In the genomic region with DNA sequence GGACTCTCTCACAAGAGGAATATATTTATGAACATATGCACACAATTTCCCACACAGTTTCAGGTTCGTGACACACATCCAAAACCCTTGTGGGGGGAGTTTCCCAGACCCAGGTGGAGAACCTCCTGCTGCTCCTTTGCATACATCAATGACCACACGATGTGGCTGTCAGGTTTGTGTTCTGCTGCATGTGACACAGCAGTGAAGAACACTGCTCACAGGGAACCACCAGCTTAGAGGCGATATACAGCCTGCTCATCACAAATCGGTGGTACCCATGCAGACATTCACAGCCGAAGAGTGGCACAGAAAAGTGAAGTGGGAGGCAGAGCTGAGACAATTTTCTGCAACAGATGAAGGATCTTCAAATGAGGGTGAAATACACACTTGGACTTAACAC, we compare ENCODE assay signal across 8 cellular contexts.
DNase-seq lines count a peak whose midpoint lies in the region; ATAC-seq and TF ChIP-seq lines count a peak whose summit lies in the region.

No MANE protein-coding gene starts in this region.

- no peak overlapping the region for H3K27ac Mint-ChIP-seq in Calu3 (ENCODE audit: unreplicated experiment)

- H3K27me3 Mint-ChIP-seq in Calu3 (ENCODE audit: unreplicated experiment), result no peaks in the 10 kb centered on the region

- CTCF ChIA-PET in Calu3 (lab: Charles Lee), result no interaction called here

- TF ChIP-seq CTCF in mucosa of descending colon (IDR thresholded peaks at IDR 0.05), result no peak
- TF ChIP-seq CTCF in lower leg skin (IDR thresholded peaks at IDR 0.05), result no peak
- TF ChIP-seq CTCF in Calu3 (IDR thresholded peaks at IDR 0.05; ENCODE audit: unreplicated experiment), result no peak

- ATAC-seq in GM18861 (IDR thresholded peaks at IDR 0.05; ENCODE audit: unreplicated experiment), result peak; percentile 76
- ATAC-seq in GM21447 (IDR thresholded peaks at IDR 0.05; ENCODE audit: unreplicated experiment), result peak; percentile 94
- peak; percentile 88 for ATAC-seq in HG03439 (IDR thresholded peaks at IDR 0.05; ENCODE audit: unreplicated experiment)
- ATAC-seq in mucosa of descending colon, result peak; percentile 37

- H3K4me3 ChIP-seq in mucosa of descending colon (no peak overlapping the region), lower leg skin (ENCODE audit: low read depth, poor library complexity, severe bottlenecking) (no peak overlapping the region)

- 67 to 91% methylated on average over 5 of the region's 5 CpGs for WGBS in lower leg skin, 2 donors

- no peak overlapping the region for H3K4me3 Mint-ChIP-seq in Calu3 (ENCODE audit: low read depth, unreplicated experiment)

- no peaks in the 10 kb centered on the region for H3K36me3 Mint-ChIP-seq in Calu3 (ENCODE audit: insufficient read depth, unreplicated experiment)

- no peak for TF ChIP-seq POLR2A in lower leg skin (IDR thresholded peaks at IDR 0.05)

- no peaks in the 10 kb centered on the region for H3K9me3 Mint-ChIP-seq in Calu3 (ENCODE audit: low read depth, unreplicated experiment)

- H3K9me3 ChIP-seq in mucosa of descending colon, result no peaks in the 10 kb centered on the region

- no peaks in the 10 kb centered on the region for H3K4me1 ChIP-seq in mucosa of descending colon (ENCODE audit: low read depth)

- no peak for DNase-seq in mucosa of descending colon
- DNase-seq in central memory CD4-positive, alpha-beta T cell, result no peak
- DNase-seq in COR-L47 (lab: John Stamatoyannopoulos, UW), result no peak
- DNase-seq in lower leg skin (ENCODE audit: low spot score in 2 of 2), result no peak
- no peak for DNase-seq in Calu3

- no peaks in the 10 kb centered on the region for H3K4me1 Mint-ChIP-seq in Calu3 (ENCODE audit: low read depth, unreplicated experiment)

- intact Hi-C loops in mucosa of descending colon (cut with DNase I, micrococcal nuclease), result no loop called here
- intact Hi-C loops in lower leg skin (cut with DNase I; ENCODE audit: low total_unique reads), result no loop called here
- intact Hi-C loops in Calu3 (cut with micrococcal nuclease; ENCODE audit: unreplicated experiment), result no loop called here

- no peaks in the 10 kb centered on the region for H3K36me3 ChIP-seq in mucosa of descending colon (ENCODE audit: low read depth)

- no TSS peak for BruUV-seq in Calu3 (replicated peaks; lab: Mats Ljungman, UMichigan)

Comparison
In these comparisons a context has a peak if more than half of its experiments do, and no peak if none do; other contexts are left out.
1. ATAC-seq: peak in every context shown above with its lines; median percentile 94 in GM21447; 88 in HG03439; 76 in GM18861; 37 in mucosa of descending colon.